ENCODE assay signal across 9 cellular contexts in the genomic region with DNA sequence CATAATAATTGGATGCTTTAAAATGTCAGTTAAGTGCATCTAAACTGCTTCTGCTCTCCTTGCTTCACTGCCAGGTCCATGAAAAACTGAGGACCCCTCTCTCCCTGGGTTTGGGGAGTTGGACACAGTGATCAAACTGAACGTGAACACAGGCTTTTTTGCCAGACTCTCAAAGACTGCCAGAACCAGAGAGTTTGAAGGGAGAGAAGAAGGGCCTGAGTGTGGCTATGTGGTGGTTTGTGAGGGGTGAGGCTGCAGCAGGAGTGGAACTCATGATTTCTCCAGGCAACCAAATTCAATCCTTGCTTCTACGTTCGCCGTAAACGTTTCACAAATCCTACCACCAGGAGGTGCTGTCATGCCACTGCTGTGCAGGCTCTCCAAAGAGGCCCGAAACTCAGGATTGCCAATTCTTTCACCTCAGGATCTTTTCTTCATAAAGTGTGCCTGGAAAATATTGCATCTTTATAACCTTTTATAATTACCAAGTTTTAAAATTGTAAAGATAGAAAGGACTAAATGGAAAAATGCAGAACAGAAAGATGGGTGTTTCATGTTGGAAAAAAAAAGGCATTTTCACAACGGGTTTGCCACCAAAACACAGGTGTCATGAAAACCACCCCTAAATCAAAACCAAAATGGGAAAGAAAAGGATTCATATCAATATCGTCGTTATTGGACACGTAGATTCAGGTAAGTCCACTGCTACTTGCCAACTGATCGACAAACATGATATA. TPM values are rescaled to one million over a fixed set of nuclear protein-coding genes. Genes with fewer than 3 reads are reported as not detected.
DNase-seq lines count a peak whose midpoint lies in the region; ATAC-seq and TF ChIP-seq lines count a peak whose summit lies in the region.
"Had no signal": no experiment of that assay in that cellular context is flagged by ENCODE, and none has a peak within 500 bp of the region (broad histone marks: within the 10 kb centered on the region; RNA-seq: fewer than 3 reads in every experiment).

No MANE protein-coding gene starts in this region.

- TF ChIP-seq POLR2A in IMR-90 (IDR thresholded peaks at IDR 0.05; ENCODE audit: low read depth, low read length) (no peak), right lobe of liver (IDR thresholded peaks at IDR 0.05) (no peak), testis (IDR thresholded peaks at IDR 0.05) (no peak)

- peak; percentile 88 for ATAC-seq in IMR-90 (ENCODE audit: low read depth)
- ATAC-seq in RWPE2 (ENCODE audit: low read depth), result no peak
- peak; percentile 32 to 67 (median 47) for ATAC-seq in right lobe of liver
- ATAC-seq in HG02678 (IDR thresholded peaks at IDR 0.05; ENCODE audit: unreplicated experiment), result no peak

- H4K5ac ChIP-seq in IMR-90 (ENCODE audit: low read depth, low read length), result no peak overlapping the region

- peak; percentile 90 for TF ChIP-seq RAD21 in IMR-90 (IDR thresholded peaks at IDR 0.05; ENCODE audit: low read length)

- H3K36me3 ChIP-seq in IMR-90 (ENCODE audit: control insufficient read depth, insufficient read depth, low read length), result no peaks in the 10 kb centered on the region
- H3K36me3 ChIP-seq in RWPE2 (ENCODE audit: low read depth), result no peaks in the 10 kb centered on the region
- H3K36me3 ChIP-seq in right lobe of liver, result peaks cover 0 to 74% (median 11%) of the 10 kb centered on the region in 4 donors
- no peaks in the 10 kb centered on the region for H3K36me3 ChIP-seq in testis (ENCODE audit: low read depth, missing control alignments)

- no peak overlapping the region for H3K56ac ChIP-seq in IMR-90 (ENCODE audit: extremely low read depth, insufficient read depth, low read length)

- CTCF ChIA-PET in IMR-90 (lab: Yijun Ruan, JAX), result interaction anchor here (0.6 to 2.0 kb wide), 4 partner anchors 9 to 370 kb away, joined by 3 to 4 read pairs (median 3); no protein-coding TSS in a partner anchor

- peaks cover 11% of the 10 kb centered on the region; the same call in 1 of the 2 replicates for H3K9me1 ChIP-seq in IMR-90 (ENCODE audit: insufficient read depth, low read length)

- dilution Hi-C loops in IMR-90 (cut with HindIII; ENCODE audit: low sequenced_read_pairs, unreplicated experiment), result no loop called here

- WGBS in IMR-90 (ENCODE audit: extremely low coverage in 2 of 2, insufficient read length in 1 of 2), 2 experiments, result no CpG with 5 or more reads among the region's 11 CpGs
- WGBS in right lobe of liver (ENCODE audit: insufficient coverage, low coverage, low lambda C conversion rate, missing lambda C conversion rate), result 52% methylated on average over 11 of the region's 11 CpGs
- 38 to 46% methylated on average over 11 of the region's 11 CpGs for WGBS in testis, 2 donors

- H3K18ac ChIP-seq in IMR-90 (ENCODE audit: low read depth, low read length), result no peak overlapping the region

- no TSS peak for BruUV-seq in IMR-90 (replicated peaks; lab: Mats Ljungman, UMichigan)

- no peaks in the 10 kb centered on the region; the same call in 1 of the 2 replicates for H4K20me1 ChIP-seq in IMR-90 (ENCODE audit: insufficient read depth, low read length)

- H3K27ac ChIP-seq in IMR-90 (ENCODE audit: insufficient read depth, low read length) (no peak overlapping the region), RWPE2 (ENCODE audit: poor library complexity, severe bottlenecking) (no peak overlapping the region), coronary artery (no peak overlapping the region), right lobe of liver (no peak overlapping the region), testis (no peak overlapping the region)

- TF ChIP-seq CTCF in IMR-90 (conservative IDR thresholded peaks at IDR 0.05; ENCODE audit: low read depth, low read length) (peak; percentile 89), RWPE2 (IDR thresholded peaks at IDR 0.05; ENCODE audit: poor library complexity, severe bottlenecking) (peak; percentile 62), coronary artery (IDR thresholded peaks at IDR 0.05) (peak; percentile 84), right lobe of liver (IDR thresholded peaks at IDR 0.05) (peak; percentile 48 to 63 (median 55)), testis (IDR thresholded peaks at IDR 0.05) (peak; percentile 74 to 83 (median 76))

- H3K9me3 ChIP-seq in IMR-90 (ENCODE audit: control insufficient read depth, insufficient read depth, low read length) (no peaks in the 10 kb centered on the region), RWPE2 (ENCODE audit: severe bottlenecking) (no peaks in the 10 kb centered on the region), right lobe of liver (no peaks in the 10 kb centered on the region), testis (no peaks in the 10 kb centered on the region)

- H3K4ac ChIP-seq in IMR-90 (ENCODE audit: low read depth, low read length), result no peak overlapping the region; the same call in 1 of the 2 replicates

- H3K4me1 ChIP-seq in IMR-90 (ENCODE audit: control insufficient read depth, insufficient read depth, low read length), result peaks cover 9% of the 10 kb centered on the region
- H3K4me1 ChIP-seq in RWPE2 (ENCODE audit: insufficient read depth, poor library complexity, severe bottlenecking), result no peaks in the 10 kb centered on the region
- no peaks in the 10 kb centered on the region for H3K4me1 ChIP-seq in right lobe of liver
- no peaks in the 10 kb centered on the region for H3K4me1 ChIP-seq in testis

- peak overlapping the region; percentile 47; the same call in 1 of the 2 replicates for H2AK5ac ChIP-seq in IMR-90 (ENCODE audit: low read depth, low read length)

- H3K4me2 ChIP-seq in IMR-90 (ENCODE audit: low read depth, low read length), result no peak overlapping the region; the same call in 1 of the 2 replicates

- H2BK5ac ChIP-seq in IMR-90 (ENCODE audit: low read depth, low read length, poor library complexity, severe bottlenecking), result no peak overlapping the region

- H4K91ac ChIP-seq in IMR-90 (ENCODE audit: insufficient read depth, low read depth, low read length), result no peak overlapping the region

- 0 out of 3 replicates have a peak overlapping the region, but pooled peaks have one; percentile 2 for H2BK15ac ChIP-seq in IMR-90 (ENCODE audit: low read depth, low read length)

- H3K9ac ChIP-seq in IMR-90 (ENCODE audit: low read depth, low read length), result no peak overlapping the region

- peak overlapping the region; percentile 60 for H2AK9ac ChIP-seq in IMR-90 (replicated peaks; ENCODE audit: low read depth, low read length, poor library complexity)

- H2BK120ac ChIP-seq in IMR-90 (ENCODE audit: low read depth, low read length), result peak overlapping the region; percentile 67; the same call in 1 of the 2 replicates

- H2AFZ ChIP-seq in IMR-90 (replicated peaks; ENCODE audit: low read length, poor library complexity), result peak overlapping the region; percentile 50

- POLR2A ChIA-PET in IMR-90 (lab: Charles Lee; ENCODE audit: unreplicated experiment), result no interaction called here

- no peak overlapping the region for H3K4me3 ChIP-seq in IMR-90 (ENCODE audit: insufficient read depth, low read depth, low read length)
- no peak overlapping the region for H3K4me3 ChIP-seq in RWPE2 (ENCODE audit: severe bottlenecking)
- no peak overlapping the region for H3K4me3 ChIP-seq in coronary artery
- H3K4me3 ChIP-seq in right lobe of liver, result no peak overlapping the region
- H3K4me3 ChIP-seq in testis, result no peak overlapping the region

- H3K23ac ChIP-seq in IMR-90 (ENCODE audit: low read depth, low read length), result no peak overlapping the region

- DNase-seq in NCI-H2081 (lab: John Stamatoyannopoulos, UW), result peak; percentile 70 to 71
- no peak for DNase-seq in NCI-H2081 treated with DMSO at 0.1 percent for 48 hours (lab: John Stamatoyannopoulos, UW)
- DNase-seq in IMR-90, result peak; percentile 76
- no peak for DNase-seq in RWPE2 (ENCODE audit: low spot score)
- no peak for DNase-seq in coronary artery (ENCODE audit: low spot score)
- DNase-seq in right lobe of liver, result no peak
- DNase-seq in testis, result peak; percentile 79

- peak overlapping the region; percentile 63; the same call in 1 of the 2 replicates for H2BK20ac ChIP-seq in IMR-90 (ENCODE audit: low read depth, low read length)

- no peaks in the 10 kb centered on the region for H3K79me1 ChIP-seq in IMR-90 (ENCODE audit: low read depth in 1 of 2, low read length in 2 of 2)

- no peaks in the 10 kb centered on the region for H3K27me3 ChIP-seq in IMR-90 (ENCODE audit: control insufficient read depth, insufficient read depth, low read length)
- no peaks in the 10 kb centered on the region for H3K27me3 ChIP-seq in RWPE2 (ENCODE audit: insufficient read depth, poor library complexity, severe bottlenecking)
- H3K27me3 ChIP-seq in right lobe of liver, result no peaks in the 10 kb centered on the region
- H3K27me3 ChIP-seq in testis, result no peaks in the 10 kb centered on the region

- 0 out of 2 replicates have a peak overlapping the region, but pooled peaks have one; percentile 11 for H3K14ac ChIP-seq in IMR-90 (replicated peaks; ENCODE audit: low read depth, low read length)

- no peak overlapping the region; a peak in 1 of 4 replicates for H4K8ac ChIP-seq in IMR-90 (ENCODE audit: low read depth in 2 of 2, low read length in 2 of 2)

- intact Hi-C loops in IMR-90 (cut with micrococcal nuclease), result loop anchor here (1.0 kb wide), 2 partner anchors 223 to 314 kb away; no protein-coding TSS in a partner anchor
- intact Hi-C loops in right lobe of liver (cut with DNase I), result no loop called here
- intact Hi-C loops in testis (cut with DNase I; ENCODE audit: low total_unique reads), result no loop called here

- in situ Hi-C loops in IMR-90 (cut with MboI; ENCODE audit: low sequenced_read_pairs), result no loop called here

TF ChIP-seq in IMR-90, 13 proteins besides CTCF, POLR2A, EP300 and RAD21:
- TF ChIP-seq MAZ (IDR thresholded peaks at IDR 0.05; ENCODE audit: borderline replicate concordance, low read depth, low read length), result no peak
- peak; percentile 85 for TF ChIP-seq SMC3 (IDR thresholded peaks at IDR 0.05; ENCODE audit: low read depth, low read length)
- TF ChIP-seq FOS (IDR thresholded peaks at IDR 0.05; ENCODE audit: low read depth, low read length), result no peak
- TF ChIP-seq, protein P1, sequence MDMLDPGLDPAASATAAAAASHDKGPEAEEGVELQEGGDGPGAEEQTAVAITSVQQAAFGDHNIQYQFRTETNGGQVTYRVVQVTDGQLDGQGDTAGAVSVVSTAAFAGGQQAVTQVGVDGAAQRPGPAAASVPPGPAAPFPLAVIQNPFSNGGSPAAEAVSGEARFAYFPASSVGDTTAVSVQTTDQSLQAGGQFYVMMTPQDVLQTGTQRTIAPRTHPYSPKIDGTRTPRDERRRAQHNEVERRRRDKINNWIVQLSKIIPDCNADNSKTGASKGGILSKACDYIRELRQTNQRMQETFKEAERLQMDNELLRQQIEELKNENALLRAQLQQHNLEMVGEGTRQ (IDR thresholded peaks at IDR 0.05; ENCODE audit: low read depth, low read length), result no peak

RNA-seq across cellular contexts. Expression of a gene that starts 19.7 kb away (rescaled TPM):
- 1.1 and 1.6 TPM in 2 replicates for total RNA-seq in IMR-90 (2012; rRNA removed)
- polyA plus RNA-seq in IMR-90 (2012; rRNA removed), result 0.60 and 0.67 TPM in 2 replicates
- polyA plus RNA-seq in IMR-90 (2012; cell fraction: cytosol; rRNA removed), result 0.08 and 0.75 TPM in 2 replicates
- 0.08 TPM in 1 of 2 replicates, not detected in the other for polyA plus RNA-seq in IMR-90 (2012; cell fraction: nucleus; rRNA removed; ENCODE audit: low replicate concordance)
- 100 to 1,000 TPM; 210 to 473 (median 316) TPM for total RNA-seq in right lobe of liver
- total RNA-seq in testis, result under 1 TPM; 0.12 to 0.39 TPM
- polyA plus RNA-seq in testis (ENCODE audit: insufficient read depth, low read depth, low replicate concordance), result 1.4 TPM
- total RNA-seq: CD4-positive, alpha-beta memory T cell had no signal
- polyA plus RNA-seq: CD4-positive, alpha-beta memory T cell had no signal

Comparison
In these comparisons a context has a peak if more than half of its experiments do, and no peak if none do; other contexts are left out.
1. DNase-seq: peak in NCI-H2081 (2 of 2), IMR-90 (single experiment) and testis (single experiment); none in NCI-H2081 treated with DMSO at 0.1 percent for 48 hours (single experiment), RWPE2 (single experiment), coronary artery (single experiment) and right lobe of liver (0 of 3).
2. ATAC-seq: peak in IMR-90 (single experiment) and right lobe of liver (4 of 4); none in RWPE2 (single experiment) and HG02678 (single experiment).
3. RNA of a gene that starts 19.7 kb away (total RNA-seq): 210 to 473 TPM in right lobe of liver; 1.1 to 1.6 TPM in IMR-90 and 0.12 to 0.39 TPM in testis; every median in the first group is over 10 times any median in the second.
4. Peak in every context shown above with its lines, with median percentiles within 50 percentile points of each other: CTCF ChIP-seq.